ENCODE assay signal across 1 cellular context in the genomic region with DNA sequence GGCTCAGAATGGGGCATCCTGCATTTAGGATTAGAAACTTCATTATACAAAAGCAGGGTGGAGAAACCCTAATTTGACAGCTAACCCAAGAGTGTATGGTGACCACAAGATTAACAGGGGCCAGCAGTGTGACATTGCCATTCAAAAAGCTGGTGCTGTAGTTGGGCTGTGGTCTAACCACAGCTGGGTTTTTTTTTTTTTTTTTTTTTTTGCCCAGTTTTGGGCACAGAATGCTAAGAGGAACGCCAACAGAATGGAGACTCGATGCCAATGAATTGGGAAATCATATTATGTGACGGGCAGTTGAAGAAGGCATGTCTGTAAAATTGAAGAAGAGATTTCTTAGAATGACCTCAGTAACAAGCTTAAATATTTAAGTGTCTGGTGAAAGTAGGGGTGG.
A peak's percentile ranks its signal among the peaks of the same experiment; 100 is the strongest.
TF ChIP-seq lines count a peak whose summit lies in the region.

No MANE protein-coding gene starts in this region.

TF ChIP-seq in K562, 482 proteins besides CTCF, POLR2A, EP300 and RAD21 (continued from another document):
- TF ChIP-seq, protein P1, sequence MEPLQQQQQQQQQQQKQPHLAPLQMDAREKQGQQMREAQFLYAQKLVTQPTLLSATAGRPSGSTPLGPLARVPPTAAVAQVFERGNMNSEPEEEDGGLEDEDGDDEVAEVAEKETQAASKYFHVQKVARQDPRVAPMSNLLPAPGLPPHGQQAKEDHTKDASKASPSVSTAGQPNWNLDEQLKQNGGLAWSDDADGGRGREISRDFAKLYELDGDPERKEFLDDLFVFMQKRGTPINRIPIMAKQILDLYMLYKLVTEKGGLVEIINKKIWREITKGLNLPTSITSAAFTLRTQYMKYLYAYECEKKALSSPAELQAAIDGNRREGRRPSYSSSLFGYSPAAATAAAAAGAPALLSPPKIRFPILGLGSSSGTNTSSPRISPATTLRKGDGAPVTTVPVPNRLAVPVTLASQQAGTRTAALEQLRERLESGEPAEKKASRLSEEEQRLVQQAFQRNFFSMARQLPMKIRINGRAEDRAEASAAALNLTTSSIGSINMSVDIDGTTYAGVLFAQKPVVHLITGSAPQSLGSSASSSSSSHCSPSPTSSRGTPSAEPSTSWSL (CRISPR knock-in tag; IDR thresholded peaks at IDR 0.05; ENCODE audit: borderline replicate concordance): no peak
- no peak for TF ChIP-seq NFIX (CRISPR knock-in tag; IDR thresholded peaks at IDR 0.05; ENCODE audit: low read depth)
- TF ChIP-seq, protein P2, sequence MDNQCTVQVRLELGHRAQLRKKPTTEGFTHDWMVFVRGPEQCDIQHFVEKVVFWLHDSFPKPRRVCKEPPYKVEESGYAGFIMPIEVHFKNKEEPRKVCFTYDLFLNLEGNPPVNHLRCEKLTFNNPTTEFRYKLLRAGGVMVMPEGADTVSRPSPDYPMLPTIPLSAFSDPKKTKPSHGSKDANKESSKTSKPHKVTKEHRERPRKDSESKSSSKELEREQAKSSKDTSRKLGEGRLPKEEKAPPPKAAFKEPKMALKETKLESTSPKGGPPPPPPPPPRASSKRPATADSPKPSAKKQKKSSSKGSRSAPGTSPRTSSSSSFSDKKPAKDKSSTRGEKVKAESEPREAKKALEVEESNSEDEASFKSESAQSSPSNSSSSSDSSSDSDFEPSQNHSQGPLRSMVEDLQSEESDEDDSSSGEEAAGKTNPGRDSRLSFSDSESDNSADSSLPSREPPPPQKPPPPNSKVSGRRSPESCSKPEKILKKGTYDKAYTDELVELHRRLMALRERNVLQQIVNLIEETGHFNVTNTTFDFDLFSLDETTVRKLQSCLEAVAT (IDR thresholded peaks at IDR 0.05): 0 out of 4 replicates have a peak, but pooled peaks of 1 of the 2 experiments have one; percentile 31
- no peak for TF ChIP-seq ZNF830 (CRISPR knock-in tag; IDR thresholded peaks at IDR 0.05)
- TF ChIP-seq, protein P3, sequence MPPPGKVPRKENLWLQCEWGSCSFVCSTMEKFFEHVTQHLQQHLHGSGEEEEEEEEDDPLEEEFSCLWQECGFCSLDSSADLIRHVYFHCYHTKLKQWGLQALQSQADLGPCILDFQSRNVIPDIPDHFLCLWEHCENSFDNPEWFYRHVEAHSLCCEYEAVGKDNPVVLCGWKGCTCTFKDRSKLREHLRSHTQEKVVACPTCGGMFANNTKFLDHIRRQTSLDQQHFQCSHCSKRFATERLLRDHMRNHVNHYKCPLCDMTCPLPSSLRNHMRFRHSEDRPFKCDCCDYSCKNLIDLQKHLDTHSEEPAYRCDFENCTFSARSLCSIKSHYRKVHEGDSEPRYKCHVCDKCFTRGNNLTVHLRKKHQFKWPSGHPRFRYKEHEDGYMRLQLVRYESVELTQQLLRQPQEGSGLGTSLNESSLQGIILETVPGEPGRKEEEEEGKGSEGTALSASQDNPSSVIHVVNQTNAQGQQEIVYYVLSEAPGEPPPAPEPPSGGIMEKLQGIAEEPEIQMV (tag; conservative IDR thresholded peaks at IDR 0.05; ENCODE audit: low read depth): 0 out of 2 replicates have a peak, but pooled peaks have one; percentile 28
- TF ChIP-seq, protein P4, sequence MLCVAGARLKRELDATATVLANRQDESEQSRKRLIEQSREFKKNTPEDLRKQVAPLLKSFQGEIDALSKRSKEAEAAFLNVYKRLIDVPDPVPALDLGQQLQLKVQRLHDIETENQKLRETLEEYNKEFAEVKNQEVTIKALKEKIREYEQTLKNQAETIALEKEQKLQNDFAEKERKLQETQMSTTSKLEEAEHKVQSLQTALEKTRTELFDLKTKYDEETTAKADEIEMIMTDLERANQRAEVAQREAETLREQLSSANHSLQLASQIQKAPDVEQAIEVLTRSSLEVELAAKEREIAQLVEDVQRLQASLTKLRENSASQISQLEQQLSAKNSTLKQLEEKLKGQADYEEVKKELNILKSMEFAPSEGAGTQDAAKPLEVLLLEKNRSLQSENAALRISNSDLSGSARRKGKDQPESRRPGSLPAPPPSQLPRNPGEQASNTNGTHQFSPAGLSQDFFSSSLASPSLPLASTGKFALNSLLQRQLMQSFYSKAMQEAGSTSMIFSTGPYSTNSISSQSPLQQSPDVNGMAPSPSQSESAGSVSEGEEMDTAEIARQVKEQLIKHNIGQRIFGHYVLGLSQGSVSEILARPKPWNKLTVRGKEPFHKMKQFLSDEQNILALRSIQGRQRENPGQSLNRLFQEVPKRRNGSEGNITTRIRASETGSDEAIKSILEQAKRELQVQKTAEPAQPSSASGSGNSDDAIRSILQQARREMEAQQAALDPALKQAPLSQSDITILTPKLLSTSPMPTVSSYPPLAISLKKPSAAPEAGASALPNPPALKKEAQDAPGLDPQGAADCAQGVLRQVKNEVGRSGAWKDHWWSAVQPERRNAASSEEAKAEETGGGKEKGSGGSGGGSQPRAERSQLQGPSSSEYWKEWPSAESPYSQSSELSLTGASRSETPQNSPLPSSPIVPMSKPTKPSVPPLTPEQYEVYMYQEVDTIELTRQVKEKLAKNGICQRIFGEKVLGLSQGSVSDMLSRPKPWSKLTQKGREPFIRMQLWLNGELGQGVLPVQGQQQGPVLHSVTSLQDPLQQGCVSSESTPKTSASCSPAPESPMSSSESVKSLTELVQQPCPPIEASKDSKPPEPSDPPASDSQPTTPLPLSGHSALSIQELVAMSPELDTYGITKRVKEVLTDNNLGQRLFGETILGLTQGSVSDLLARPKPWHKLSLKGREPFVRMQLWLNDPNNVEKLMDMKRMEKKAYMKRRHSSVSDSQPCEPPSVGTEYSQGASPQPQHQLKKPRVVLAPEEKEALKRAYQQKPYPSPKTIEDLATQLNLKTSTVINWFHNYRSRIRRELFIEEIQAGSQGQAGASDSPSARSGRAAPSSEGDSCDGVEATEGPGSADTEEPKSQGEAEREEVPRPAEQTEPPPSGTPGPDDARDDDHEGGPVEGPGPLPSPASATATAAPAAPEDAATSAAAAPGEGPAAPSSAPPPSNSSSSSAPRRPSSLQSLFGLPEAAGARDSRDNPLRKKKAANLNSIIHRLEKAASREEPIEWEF (CRISPR knock-in tag; IDR thresholded peaks at IDR 0.05): peak; percentile 48; the same call in 1 of the 2 replicates
- TF ChIP-seq CBFA2T3 (IDR thresholded peaks at IDR 0.05): peak; percentile 18; the same call in 1 of the 2 replicates
